In genomic region chr7:128827971-128828711, GRCh38 we compare ENCODE assay signal across 1 cellular context.
TF ChIP-seq lines count a peak whose summit lies in the region.

No MANE protein-coding gene starts in this region.

TF ChIP-seq in K562, 482 proteins besides CTCF, POLR2A, EP300 and RAD21 (continues in another document):
- TF ChIP-seq XRCC4 (IDR thresholded peaks at IDR 0.05; ENCODE audit: extremely low read depth, insufficient read depth, insufficient read length) (no peak), TCFL5 (CRISPR knock-in tag; conservative IDR thresholded peaks at IDR 0.05) (no peak), CEBPB (tag; IDR thresholded peaks at IDR 0.05) (no peak), GABPB1 (CRISPR knock-in tag; IDR thresholded peaks at IDR 0.05) (no peak), ARHGAP35 (IDR thresholded peaks at IDR 0.05; ENCODE audit: partially characterized antibody) (no peak), POLR3G (IDR thresholded peaks at IDR 0.05; ENCODE audit: extremely low read depth, insufficient read length, insufficient replicate concordance) (no peak), TEAD1 (CRISPR knock-in tag; IDR thresholded peaks at IDR 0.05) (peak in 1 of 2 experiments; percentile 60; a peak in 2 of 4 replicates), NFIX (CRISPR knock-in tag; IDR thresholded peaks at IDR 0.05; ENCODE audit: low read depth) (no peak), ZNF445 (CRISPR knock-in tag; IDR thresholded peaks at IDR 0.05; ENCODE audit: low read depth) (no peak), RB1 (IDR thresholded peaks at IDR 0.05; ENCODE audit: low read depth) (no peak), SAFB2 (IDR thresholded peaks at IDR 0.05; ENCODE audit: borderline replicate concordance, low read depth, low read length, severe bottlenecking) (no peak), MEF2D (tag; conservative IDR thresholded peaks at IDR 0.05; ENCODE audit: low read depth) (0 out of 2 replicates have a peak, but pooled peaks have one; percentile 23), ZNF830 (CRISPR knock-in tag; IDR thresholded peaks at IDR 0.05) (no peak), SMC3 (conservative IDR thresholded peaks at IDR 0.05; ENCODE audit: insufficient read depth, low read depth, low read length) (no peak), TBL1XR1 (IDR thresholded peaks at IDR 0.05; ENCODE audit: low read length in 2 of 2) (no peak), STAT5B (CRISPR knock-in tag; IDR thresholded peaks at IDR 0.05) (no peak), ZNF644 (tag; IDR thresholded peaks at IDR 0.05; ENCODE audit: low read depth) (no peak), XRCC5 (IDR thresholded peaks at IDR 0.05; ENCODE audit: low read depth, low read length) (no peak), MED1 (CRISPR knock-in tag; IDR thresholded peaks at IDR 0.05; ENCODE audit: borderline replicate concordance) (no peak), CREM (IDR thresholded peaks at IDR 0.05; ENCODE audit: low read depth) (peak; percentile 43; the same call in 1 of the 2 replicates), MCM5 (IDR thresholded peaks at IDR 0.05; ENCODE audit: low read depth) (no peak), ARID3A (IDR thresholded peaks at IDR 0.05; ENCODE audit: borderline replicate concordance, low read depth, low read length) (no peak), CHD1 (IDR thresholded peaks at IDR 0.05; ENCODE audit: low read length) (no peak), NFIC (IDR thresholded peaks at IDR 0.05) (no peak), FOXJ3 (CRISPR knock-in tag; IDR thresholded peaks at IDR 0.05) (no peak), ZNF592 (IDR thresholded peaks at IDR 0.05) (no peak), RBM15 (IDR thresholded peaks at IDR 0.05; ENCODE audit: insufficient read depth, low read length) (no peak), ZNF717 (CRISPR knock-in tag; IDR thresholded peaks at IDR 0.05) (no peak), ZBTB17 (CRISPR knock-in tag; IDR thresholded peaks at IDR 0.05) (no peak), BRCA1 (IDR thresholded peaks at IDR 0.05) (no peak), BRCA1 (CRISPR knock-in tag; IDR thresholded peaks at IDR 0.05) (no peak), LCOR (CRISPR knock-in tag; IDR thresholded peaks at IDR 0.05) (0 out of 2 replicates have a peak, but pooled peaks have one; percentile 66), IRF9 (tag; IDR thresholded peaks at IDR 0.05) (0 out of 2 replicates have a peak, but pooled peaks have one; percentile 4), JUN (IDR thresholded peaks at IDR 0.05; ENCODE audit: borderline replicate concordance, low read depth, low read length) (0 out of 2 replicates have a peak, but pooled peaks have one; percentile 10), JUN (CRISPR knock-in tag; IDR thresholded peaks at IDR 0.05; ENCODE audit: borderline replicate concordance) (no peak), ZNF165 (CRISPR knock-in tag; IDR thresholded peaks at IDR 0.05; ENCODE audit: borderline replicate concordance) (no peak), TEAD2 (tag; IDR thresholded peaks at IDR 0.05) (no peak), FOXK2 (conservative IDR thresholded peaks at IDR 0.05 in 1 of 2, IDR thresholded peaks at IDR 0.05 in 1 of 2; ENCODE audit: low read depth in 2 of 2) (no peak), POLR2AphosphoS5 (IDR thresholded peaks at IDR 0.05; ENCODE audit: control insufficient read depth, insufficient read depth, low read depth, low read length) (peak; percentile 60; the same call in 1 of the 2 replicates), KAT2B (IDR thresholded peaks at IDR 0.05; ENCODE audit: low read depth, low read length) (no peak), RBM39 (optimal IDR thresholded peaks at IDR 0.05; ENCODE audit: low read depth, low read length) (peak; percentile 16)
- TF ChIP-seq, protein P1, sequence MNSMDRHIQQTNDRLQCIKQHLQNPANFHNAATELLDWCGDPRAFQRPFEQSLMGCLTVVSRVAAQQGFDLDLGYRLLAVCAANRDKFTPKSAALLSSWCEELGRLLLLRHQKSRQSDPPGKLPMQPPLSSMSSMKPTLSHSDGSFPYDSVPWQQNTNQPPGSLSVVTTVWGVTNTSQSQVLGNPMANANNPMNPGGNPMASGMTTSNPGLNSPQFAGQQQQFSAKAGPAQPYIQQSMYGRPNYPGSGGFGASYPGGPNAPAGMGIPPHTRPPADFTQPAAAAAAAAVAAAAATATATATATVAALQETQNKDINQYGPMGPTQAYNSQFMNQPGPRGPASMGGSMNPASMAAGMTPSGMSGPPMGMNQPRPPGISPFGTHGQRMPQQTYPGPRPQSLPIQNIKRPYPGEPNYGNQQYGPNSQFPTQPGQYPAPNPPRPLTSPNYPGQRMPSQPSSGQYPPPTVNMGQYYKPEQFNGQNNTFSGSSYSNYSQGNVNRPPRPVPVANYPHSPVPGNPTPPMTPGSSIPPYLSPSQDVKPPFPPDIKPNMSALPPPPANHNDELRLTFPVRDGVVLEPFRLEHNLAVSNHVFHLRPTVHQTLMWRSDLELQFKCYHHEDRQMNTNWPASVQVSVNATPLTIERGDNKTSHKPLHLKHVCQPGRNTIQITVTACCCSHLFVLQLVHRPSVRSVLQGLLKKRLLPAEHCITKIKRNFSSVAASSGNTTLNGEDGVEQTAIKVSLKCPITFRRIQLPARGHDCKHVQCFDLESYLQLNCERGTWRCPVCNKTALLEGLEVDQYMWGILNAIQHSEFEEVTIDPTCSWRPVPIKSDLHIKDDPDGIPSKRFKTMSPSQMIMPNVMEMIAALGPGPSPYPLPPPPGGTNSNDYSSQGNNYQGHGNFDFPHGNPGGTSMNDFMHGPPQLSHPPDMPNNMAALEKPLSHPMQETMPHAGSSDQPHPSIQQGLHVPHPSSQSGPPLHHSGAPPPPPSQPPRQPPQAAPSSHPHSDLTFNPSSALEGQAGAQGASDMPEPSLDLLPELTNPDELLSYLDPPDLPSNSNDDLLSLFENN (IDR thresholded peaks at IDR 0.05; ENCODE audit: low read depth in 2 of 2, low read length in 2 of 2): no peak
- TF ChIP-seq, protein P2, sequence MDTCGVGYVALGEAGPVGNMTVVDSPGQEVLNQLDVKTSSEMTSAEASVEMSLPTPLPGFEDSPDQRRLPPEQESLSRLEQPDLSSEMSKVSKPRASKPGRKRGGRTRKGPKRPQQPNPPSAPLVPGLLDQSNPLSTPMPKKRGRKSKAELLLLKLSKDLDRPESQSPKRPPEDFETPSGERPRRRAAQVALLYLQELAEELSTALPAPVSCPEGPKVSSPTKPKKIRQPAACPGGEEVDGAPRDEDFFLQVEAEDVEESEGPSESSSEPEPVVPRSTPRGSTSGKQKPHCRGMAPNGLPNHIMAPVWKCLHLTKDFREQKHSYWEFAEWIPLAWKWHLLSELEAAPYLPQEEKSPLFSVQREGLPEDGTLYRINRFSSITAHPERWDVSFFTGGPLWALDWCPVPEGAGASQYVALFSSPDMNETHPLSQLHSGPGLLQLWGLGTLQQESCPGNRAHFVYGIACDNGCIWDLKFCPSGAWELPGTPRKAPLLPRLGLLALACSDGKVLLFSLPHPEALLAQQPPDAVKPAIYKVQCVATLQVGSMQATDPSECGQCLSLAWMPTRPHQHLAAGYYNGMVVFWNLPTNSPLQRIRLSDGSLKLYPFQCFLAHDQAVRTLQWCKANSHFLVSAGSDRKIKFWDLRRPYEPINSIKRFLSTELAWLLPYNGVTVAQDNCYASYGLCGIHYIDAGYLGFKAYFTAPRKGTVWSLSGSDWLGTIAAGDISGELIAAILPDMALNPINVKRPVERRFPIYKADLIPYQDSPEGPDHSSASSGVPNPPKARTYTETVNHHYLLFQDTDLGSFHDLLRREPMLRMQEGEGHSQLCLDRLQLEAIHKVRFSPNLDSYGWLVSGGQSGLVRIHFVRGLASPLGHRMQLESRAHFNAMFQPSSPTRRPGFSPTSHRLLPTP (IDR thresholded peaks at IDR 0.05; ENCODE audit: borderline replicate concordance, extremely low read depth, insufficient read length): no peak
- TF ChIP-seq, protein P3, sequence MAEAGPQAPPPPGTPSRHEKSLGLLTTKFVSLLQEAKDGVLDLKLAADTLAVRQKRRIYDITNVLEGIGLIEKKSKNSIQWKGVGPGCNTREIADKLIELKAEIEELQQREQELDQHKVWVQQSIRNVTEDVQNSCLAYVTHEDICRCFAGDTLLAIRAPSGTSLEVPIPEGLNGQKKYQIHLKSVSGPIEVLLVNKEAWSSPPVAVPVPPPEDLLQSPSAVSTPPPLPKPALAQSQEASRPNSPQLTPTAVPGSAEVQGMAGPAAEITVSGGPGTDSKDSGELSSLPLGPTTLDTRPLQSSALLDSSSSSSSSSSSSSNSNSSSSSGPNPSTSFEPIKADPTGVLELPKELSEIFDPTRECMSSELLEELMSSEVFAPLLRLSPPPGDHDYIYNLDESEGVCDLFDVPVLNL (CRISPR knock-in tag; IDR thresholded peaks at IDR 0.05; ENCODE audit: low read depth): no peak
- TF ChIP-seq, protein P4, sequence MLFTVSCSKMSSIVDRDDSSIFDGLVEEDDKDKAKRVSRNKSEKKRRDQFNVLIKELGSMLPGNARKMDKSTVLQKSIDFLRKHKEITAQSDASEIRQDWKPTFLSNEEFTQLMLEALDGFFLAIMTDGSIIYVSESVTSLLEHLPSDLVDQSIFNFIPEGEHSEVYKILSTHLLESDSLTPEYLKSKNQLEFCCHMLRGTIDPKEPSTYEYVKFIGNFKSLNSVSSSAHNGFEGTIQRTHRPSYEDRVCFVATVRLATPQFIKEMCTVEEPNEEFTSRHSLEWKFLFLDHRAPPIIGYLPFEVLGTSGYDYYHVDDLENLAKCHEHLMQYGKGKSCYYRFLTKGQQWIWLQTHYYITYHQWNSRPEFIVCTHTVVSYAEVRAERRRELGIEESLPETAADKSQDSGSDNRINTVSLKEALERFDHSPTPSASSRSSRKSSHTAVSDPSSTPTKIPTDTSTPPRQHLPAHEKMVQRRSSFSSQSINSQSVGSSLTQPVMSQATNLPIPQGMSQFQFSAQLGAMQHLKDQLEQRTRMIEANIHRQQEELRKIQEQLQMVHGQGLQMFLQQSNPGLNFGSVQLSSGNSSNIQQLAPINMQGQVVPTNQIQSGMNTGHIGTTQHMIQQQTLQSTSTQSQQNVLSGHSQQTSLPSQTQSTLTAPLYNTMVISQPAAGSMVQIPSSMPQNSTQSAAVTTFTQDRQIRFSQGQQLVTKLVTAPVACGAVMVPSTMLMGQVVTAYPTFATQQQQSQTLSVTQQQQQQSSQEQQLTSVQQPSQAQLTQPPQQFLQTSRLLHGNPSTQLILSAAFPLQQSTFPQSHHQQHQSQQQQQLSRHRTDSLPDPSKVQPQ (CRISPR knock-in tag; IDR thresholded peaks at IDR 0.05; ENCODE audit: borderline replicate concordance): no peak
- TF ChIP-seq, protein P5, sequence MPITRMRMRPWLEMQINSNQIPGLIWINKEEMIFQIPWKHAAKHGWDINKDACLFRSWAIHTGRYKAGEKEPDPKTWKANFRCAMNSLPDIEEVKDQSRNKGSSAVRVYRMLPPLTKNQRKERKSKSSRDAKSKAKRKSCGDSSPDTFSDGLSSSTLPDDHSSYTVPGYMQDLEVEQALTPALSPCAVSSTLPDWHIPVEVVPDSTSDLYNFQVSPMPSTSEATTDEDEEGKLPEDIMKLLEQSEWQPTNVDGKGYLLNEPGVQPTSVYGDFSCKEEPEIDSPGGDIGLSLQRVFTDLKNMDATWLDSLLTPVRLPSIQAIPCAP (CRISPR knock-in tag; IDR thresholded peaks at IDR 0.05; ENCODE audit: borderline replicate concordance): no peak; the same call in 1 of the 2 replicates
- TF ChIP-seq, protein P6, sequence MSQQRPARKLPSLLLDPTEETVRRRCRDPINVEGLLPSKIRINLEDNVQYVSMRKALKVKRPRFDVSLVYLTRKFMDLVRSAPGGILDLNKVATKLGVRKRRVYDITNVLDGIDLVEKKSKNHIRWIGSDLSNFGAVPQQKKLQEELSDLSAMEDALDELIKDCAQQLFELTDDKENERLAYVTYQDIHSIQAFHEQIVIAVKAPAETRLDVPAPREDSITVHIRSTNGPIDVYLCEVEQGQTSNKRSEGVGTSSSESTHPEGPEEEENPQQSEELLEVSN (IDR thresholded peaks at IDR 0.05; ENCODE audit: borderline replicate concordance in 1 of 2, extremely low read depth in 1 of 2, insufficient read depth in 1 of 2, insufficient read length in 1 of 2, low read depth in 1 of 2, low read length in 1 of 2, poor library complexity in 1 of 2, severe bottlenecking in 1 of 2): no peak
